Comparison of ENCODE assay signal across 12 cellular contexts in the genomic region with DNA sequence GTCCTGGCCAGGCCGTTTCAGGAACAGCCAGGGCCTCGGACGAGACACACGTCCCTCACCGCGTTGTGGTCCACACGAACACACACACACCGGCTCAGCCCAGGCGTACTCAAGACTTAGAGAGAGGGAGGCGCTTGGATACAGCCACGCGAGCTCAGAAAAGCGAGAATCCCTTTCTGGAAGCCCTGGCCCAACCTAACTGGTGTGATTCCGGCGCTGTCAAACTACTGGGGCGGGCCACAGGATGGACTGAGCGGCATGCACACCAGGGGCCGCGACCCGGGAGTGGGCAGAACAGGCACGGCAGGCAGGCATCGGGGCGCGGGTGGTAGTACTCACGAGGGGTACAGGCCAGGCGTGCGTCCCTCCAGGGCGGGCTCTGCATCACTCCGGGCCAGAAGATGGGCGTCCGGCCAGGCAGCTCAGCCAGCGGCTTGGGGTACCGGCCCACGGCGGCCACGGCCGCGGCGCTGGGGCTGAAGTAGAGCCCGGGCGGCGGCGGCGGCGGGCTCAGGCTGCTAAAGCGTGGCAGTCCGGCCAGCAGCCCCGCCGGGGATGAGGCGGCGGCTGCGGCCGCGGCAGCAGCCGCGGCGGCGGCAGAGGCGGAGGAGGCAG. TPM values are rescaled to one million over a fixed set of nuclear protein-coding genes. Genes with fewer than 3 reads are reported as not detected.
DNase-seq lines count a peak whose midpoint lies in the region; ATAC-seq and TF ChIP-seq lines count a peak whose summit lies in the region.
"Had no signal": no experiment of that assay in that cellular context is flagged by ENCODE, and none has a peak within 500 bp of the region (broad histone marks: within the 10 kb centered on the region; RNA-seq: fewer than 3 reads in every experiment).

No MANE protein-coding gene starts in this region.

- 1 to 2% methylated on average over 57 to 58 of the region's 59 CpGs for WGBS in mesodermal cell (ENCODE audit: insufficient coverage in 2 of 2), 2 experiments

- H2AFZ ChIP-seq in GM23338, result peak overlapping the region; percentile 91; the same call in 1 of the 2 replicates

- H3K27me3 ChIP-seq in A673 (replicated peaks; ENCODE audit: insufficient read depth, low read depth, low read length, poor library complexity) (no peaks in the 10 kb centered on the region), GM23338 (ENCODE audit: insufficient read depth) (peaks cover 97% of the 10 kb centered on the region)

- no peaks in the 10 kb centered on the region; the same call in 2 of the 3 replicates for H3K36me3 Mint-ChIP-seq in GM23338 (ENCODE audit: low read depth)

- peak overlapping the region; percentile 96 for H3K4me2 ChIP-seq in GM23338

- no peaks in the 10 kb centered on the region for H3K9me2 ChIP-seq in GM23338 (ENCODE audit: insufficient read depth)

- H3K4me3 ChIP-seq in A673 (ENCODE audit: low read depth, low read length, poor library complexity, severe bottlenecking) (peak overlapping the region; percentile 70), GM23338 (peak overlapping the region; percentile 86), astrocyte of the spinal cord (ENCODE audit: low read depth, low read length) (peak overlapping the region; percentile 61), mesodermal cell (ENCODE audit: extremely low read depth, insufficient read depth, low read length, poor library complexity, severe bottlenecking) (peak overlapping the region; percentile 47)

- H3K4me1 ChIP-seq in A673 (ENCODE audit: insufficient read depth, low read length, poor library complexity, severe bottlenecking), result no peaks in the 10 kb centered on the region
- H3K4me1 ChIP-seq in GM23338 (ENCODE audit: insufficient read depth), result peaks cover 53% of the 10 kb centered on the region
- H3K4me1 ChIP-seq in mesodermal cell (ENCODE audit: control insufficient read depth, insufficient read depth, low read length, poor library complexity, severe bottlenecking), result peaks cover 15% of the 10 kb centered on the region

- peaks cover 16% of the 10 kb centered on the region for H4K20me1 ChIP-seq in GM23338 (replicated peaks; ENCODE audit: insufficient read depth)

- peaks cover 98% of the 10 kb centered on the region for H3K27me3 Mint-ChIP-seq in GM23338 (ENCODE audit: insufficient read depth, low read depth, poor library complexity)

- in situ Hi-C loops in astrocyte of the spinal cord (cut with HindIII; ENCODE audit: low sequenced_read_pairs), result no loop called here

- DNase-seq in A673 (ENCODE audit: low spot score) (peak; percentile 7), GM23338 (ENCODE audit: low spot score) (peak; percentile 34), astrocyte of the spinal cord (ENCODE audit: low read depth, low spot score) (peak; percentile 55), DMS79 (lab: John Stamatoyannopoulos, UW) (no peak), germinal center (ENCODE audit: low spot score) (no peak)
- DNase-seq in stimulated activated CD4-positive, alpha-beta T cell treated with anti-CD3 and anti-CD28 coated beads, Interleukin-1b, Interleukin-23, amount 100 ng/mL, for 48 hours, result no peak
- DNase-seq: activated CD4-positive, alpha-beta T cell treated with anti-CD3 and anti-CD28 coated beads for 4 hours; NCI-H1105 had no signal

- peak overlapping the region; percentile 59 for H3K4me3 Mint-ChIP-seq in GM23338

- peaks cover 62% of the 10 kb centered on the region for H3K4me1 Mint-ChIP-seq in GM23338

- H3K27ac Mint-ChIP-seq in GM23338, result no peak overlapping the region

- BruUV-seq in A673 (replicated peaks; lab: Mats Ljungman, UMichigan), result no TSS peak

- H3K9me3 ChIP-seq in A673 (ENCODE audit: low read depth, low read length, poor library complexity, severe bottlenecking) (no peaks in the 10 kb centered on the region), mesodermal cell (ENCODE audit: control insufficient read depth, low read length) (no peaks in the 10 kb centered on the region)

- TF ChIP-seq CTCF in A673 (conservative IDR thresholded peaks at IDR 0.05; ENCODE audit: low read depth, low read length) (no peak), GM23338 (conservative IDR thresholded peaks at IDR 0.05; ENCODE audit: low read depth in 2 of 2) (no peak), astrocyte of the spinal cord (IDR thresholded peaks at IDR 0.05; ENCODE audit: low read depth, low read length) (no peak)

- intact Hi-C loops in A673 (cut with micrococcal nuclease; ENCODE audit: unreplicated experiment), result no loop called here

- peaks cover 3% of the 10 kb centered on the region; the same call in 2 of the 3 replicates for H3K9me3 Mint-ChIP-seq in GM23338

- H3K27ac ChIP-seq in A673 (ENCODE audit: low read depth, low read length, poor library complexity, severe bottlenecking) (peak overlapping the region; percentile 42), GM23338 (ENCODE audit: low read depth) (no peak overlapping the region), mesodermal cell (ENCODE audit: low read depth, low read length, severe bottlenecking) (no peak overlapping the region)
- H3K27ac ChIP-seq: skin epidermis had no signal

- ATAC-seq in GM23338 (no peak), HG03097 (IDR thresholded peaks at IDR 0.05; ENCODE audit: low FRiP score, unreplicated experiment) (no peak)

- H3K36me3 ChIP-seq in A673 (ENCODE audit: insufficient read depth, low read length, poor library complexity, severe bottlenecking), result peaks cover 14% of the 10 kb centered on the region
- H3K36me3 ChIP-seq in GM23338 (ENCODE audit: insufficient read depth), result no peaks in the 10 kb centered on the region
- H3K36me3 ChIP-seq in mesodermal cell (ENCODE audit: control insufficient read depth, insufficient read depth, low read length), result no peaks in the 10 kb centered on the region

- H3F3A ChIP-seq in GM23338 (replicated peaks; ENCODE audit: low read depth), result peaks cover 26% of the 10 kb centered on the region

- CTCF ChIA-PET in A673 (lab: Charles Lee), result no interaction called here

- H3K79me2 ChIP-seq in GM23338 (replicated peaks; ENCODE audit: insufficient read depth), result no peaks in the 10 kb centered on the region

- POLR2A ChIA-PET in A673 (lab: Charles Lee; ENCODE audit: low non-redundant PET), result no interaction called here

TF ChIP-seq in GM23338, 12 proteins besides CTCF, POLR2A, EP300 and RAD21 (continues in another document):
- TF ChIP-seq ZNF114 (CRISPR knock-in tag; IDR thresholded peaks at IDR 0.05) (no peak), EZH2phosphoT487 (IDR thresholded peaks at IDR 0.05; ENCODE audit: unreplicated experiment) (peak; percentile 50), CREB1 (CRISPR knock-in tag; IDR thresholded peaks at IDR 0.05; ENCODE audit: low read depth) (no peak), EZH2 (IDR thresholded peaks at IDR 0.05; ENCODE audit: low read depth, unreplicated experiment) (peak; percentile 71), JUNB (IDR thresholded peaks at IDR 0.05; ENCODE audit: unreplicated experiment) (no peak)
- TF ChIP-seq, protein P1, sequence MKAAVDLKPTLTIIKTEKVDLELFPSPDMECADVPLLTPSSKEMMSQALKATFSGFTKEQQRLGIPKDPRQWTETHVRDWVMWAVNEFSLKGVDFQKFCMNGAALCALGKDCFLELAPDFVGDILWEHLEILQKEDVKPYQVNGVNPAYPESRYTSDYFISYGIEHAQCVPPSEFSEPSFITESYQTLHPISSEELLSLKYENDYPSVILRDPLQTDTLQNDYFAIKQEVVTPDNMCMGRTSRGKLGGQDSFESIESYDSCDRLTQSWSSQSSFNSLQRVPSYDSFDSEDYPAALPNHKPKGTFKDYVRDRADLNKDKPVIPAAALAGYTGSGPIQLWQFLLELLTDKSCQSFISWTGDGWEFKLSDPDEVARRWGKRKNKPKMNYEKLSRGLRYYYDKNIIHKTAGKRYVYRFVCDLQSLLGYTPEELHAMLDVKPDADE (IDR thresholded peaks at IDR 0.05), result no peak

RNA-seq across cellular contexts. Expression of gene NKX6-1, which starts 1.8 kb away (rescaled TPM):
- 8.8 and 9.0 TPM in 2 replicates for total RNA-seq in A673 (2021)
- total RNA-seq in GM23338 (2014; rRNA removed; shearing (Covaris generic)), result 0.07 TPM in 1 of 2 replicates, not detected in the other
- not detected in 2 replicates for polyA plus RNA-seq in GM23338 (2016; fragmentation: Nextera tagmentation; extraction: Ambion mirVana)
- 0.33 TPM for polyA plus RNA-seq in mesodermal cell (2013, experiment 1 of 2)
- polyA plus RNA-seq in mesodermal cell (2013, experiment 2 of 2), result 0.30 TPM
- total RNA-seq: fibroblast of villous mesenchyme had no signal

Comparison
In these comparisons a context has a peak if more than half of its experiments do, and no peak if none do; other contexts are left out.
1. DNase-seq: peak in A673 (single experiment), GM23338 (single experiment) and astrocyte of the spinal cord (single experiment); none in stimulated activated CD4-positive, alpha-beta T cell treated with anti-CD3 and anti-CD28 coated beads, Interleukin-1b, Interleukin-23, amount 100 ng/mL, for 48 hours (single experiment), DMS79 (single experiment) and germinal center (single experiment).
2. Peak in every context shown above with its lines, with median percentiles within 50 percentile points of each other: H3K4me3 ChIP-seq.